1 cellular context compared by ENCODE assay signal in genomic region chr6:11854418-11855165, GRCh38.
TF ChIP-seq lines count a peak whose summit lies in the region.

No MANE protein-coding gene starts in this region.

TF ChIP-seq in HepG2, 621 proteins besides CTCF, POLR2A, EP300 and RAD21 (continued from another document):
- TF ChIP-seq ZBTB20 (CRISPR knock-in tag; IDR thresholded peaks at IDR 0.05; ENCODE audit: borderline replicate concordance, low read depth) (no peak), ZNF607 (CRISPR knock-in tag; IDR thresholded peaks at IDR 0.05; ENCODE audit: borderline replicate concordance) (no peak), CC2D1A (CRISPR knock-in tag; IDR thresholded peaks at IDR 0.05) (no peak), CENPT (CRISPR knock-in tag; IDR thresholded peaks at IDR 0.05; ENCODE audit: low read depth) (no peak), ZBTB8A (CRISPR knock-in tag; IDR thresholded peaks at IDR 0.05; ENCODE audit: borderline replicate concordance, low read depth) (no peak), ZNF83 (CRISPR knock-in tag; IDR thresholded peaks at IDR 0.05; ENCODE audit: borderline replicate concordance) (no peak)
- TF ChIP-seq, protein P1, sequence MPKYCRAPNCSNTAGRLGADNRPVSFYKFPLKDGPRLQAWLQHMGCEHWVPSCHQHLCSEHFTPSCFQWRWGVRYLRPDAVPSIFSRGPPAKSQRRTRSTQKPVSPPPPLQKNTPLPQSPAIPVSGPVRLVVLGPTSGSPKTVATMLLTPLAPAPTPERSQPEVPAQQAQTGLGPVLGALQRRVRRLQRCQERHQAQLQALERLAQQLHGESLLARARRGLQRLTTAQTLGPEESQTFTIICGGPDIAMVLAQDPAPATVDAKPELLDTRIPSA (CRISPR knock-in tag; IDR thresholded peaks at IDR 0.05; ENCODE audit: borderline replicate concordance): no peak
- TF ChIP-seq, protein P2, sequence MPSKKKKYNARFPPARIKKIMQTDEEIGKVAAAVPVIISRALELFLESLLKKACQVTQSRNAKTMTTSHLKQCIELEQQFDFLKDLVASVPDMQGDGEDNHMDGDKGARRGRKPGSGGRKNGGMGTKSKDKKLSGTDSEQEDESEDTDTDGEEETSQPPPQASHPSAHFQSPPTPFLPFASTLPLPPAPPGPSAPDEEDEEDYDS (CRISPR knock-in tag; IDR thresholded peaks at IDR 0.05): no peak
